Comparison of ENCODE assay signal across 2 cellular contexts in the genomic region with DNA sequence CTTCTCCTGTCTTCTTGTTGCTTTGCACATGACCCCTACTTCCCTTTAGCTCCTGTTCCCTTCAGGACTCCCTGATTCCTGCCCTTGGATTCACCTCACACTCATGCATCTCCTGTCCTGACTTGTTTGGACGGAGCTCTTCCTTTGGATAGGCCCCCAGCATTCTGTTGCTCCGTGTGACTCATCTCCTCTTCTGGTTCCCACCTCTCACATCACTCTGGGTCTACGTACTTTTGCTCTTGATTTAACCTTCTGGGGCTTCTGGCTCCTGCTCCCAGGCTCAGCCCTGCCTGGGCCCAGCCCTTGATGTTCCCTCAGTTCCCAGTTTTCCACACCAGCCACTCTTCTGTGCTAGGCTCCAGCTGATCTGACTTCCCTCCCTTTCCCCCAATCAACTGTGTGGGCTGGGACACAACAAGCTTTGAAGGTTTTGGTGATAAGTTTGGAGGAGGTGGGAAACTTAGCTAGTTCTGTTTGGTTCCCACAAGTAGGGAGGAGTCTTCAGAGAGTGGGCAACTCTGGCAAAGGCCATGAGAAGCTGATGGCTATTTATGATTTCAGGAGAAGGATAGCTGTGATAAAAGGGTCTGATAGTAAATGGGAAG.
TF ChIP-seq lines count a peak whose summit lies in the region.

No MANE protein-coding gene starts in this region.

TF ChIP-seq in SK-N-SH, 30 proteins besides CTCF, POLR2A, EP300 and RAD21 (continued from another document):
- no peak for TF ChIP-seq EZH2phosphoT487 (IDR thresholded peaks at IDR 0.05; ENCODE audit: borderline replicate concordance, low read depth)
- no peak for TF ChIP-seq RCOR1 (IDR thresholded peaks at IDR 0.05; ENCODE audit: low read length)
- no peak for TF ChIP-seq MXI1 (IDR thresholded peaks at IDR 0.05; ENCODE audit: low read depth, low read length)
- TF ChIP-seq NRF1 (IDR thresholded peaks at IDR 0.05; ENCODE audit: low read depth, low read length), result no peak
- TF ChIP-seq, protein P1, sequence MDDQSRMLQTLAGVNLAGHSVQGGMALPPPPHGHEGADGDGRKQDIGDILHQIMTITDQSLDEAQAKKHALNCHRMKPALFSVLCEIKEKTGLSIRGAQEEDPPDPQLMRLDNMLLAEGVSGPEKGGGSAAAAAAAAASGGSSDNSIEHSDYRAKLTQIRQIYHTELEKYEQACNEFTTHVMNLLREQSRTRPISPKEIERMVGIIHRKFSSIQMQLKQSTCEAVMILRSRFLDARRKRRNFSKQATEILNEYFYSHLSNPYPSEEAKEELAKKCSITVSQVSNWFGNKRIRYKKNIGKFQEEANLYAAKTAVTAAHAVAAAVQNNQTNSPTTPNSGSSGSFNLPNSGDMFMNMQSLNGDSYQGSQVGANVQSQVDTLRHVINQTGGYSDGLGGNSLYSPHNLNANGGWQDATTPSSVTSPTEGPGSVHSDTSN (IDR thresholded peaks at IDR 0.05), result no peak
- TF ChIP-seq, protein P2, sequence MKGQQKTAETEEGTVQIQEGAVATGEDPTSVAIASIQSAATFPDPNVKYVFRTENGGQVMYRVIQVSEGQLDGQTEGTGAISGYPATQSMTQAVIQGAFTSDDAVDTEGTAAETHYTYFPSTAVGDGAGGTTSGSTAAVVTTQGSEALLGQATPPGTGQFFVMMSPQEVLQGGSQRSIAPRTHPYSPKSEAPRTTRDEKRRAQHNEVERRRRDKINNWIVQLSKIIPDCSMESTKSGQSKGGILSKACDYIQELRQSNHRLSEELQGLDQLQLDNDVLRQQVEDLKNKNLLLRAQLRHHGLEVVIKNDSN (IDR thresholded peaks at IDR 0.05; ENCODE audit: borderline replicate concordance, low read depth), result no peak
- TF ChIP-seq GABPA (IDR thresholded peaks at IDR 0.05; ENCODE audit: low read depth), result no peak
- TF ChIP-seq FOXM1 (IDR thresholded peaks at IDR 0.05; ENCODE audit: low read depth), result no peak
- no peak for TF ChIP-seq TEAD4 (IDR thresholded peaks at IDR 0.05; ENCODE audit: borderline replicate concordance, insufficient read depth)
- no peak for TF ChIP-seq RXRA (IDR thresholded peaks at IDR 0.05; ENCODE audit: borderline replicate concordance, low read depth)
- no peak for TF ChIP-seq JUND (IDR thresholded peaks at IDR 0.05)
- no peak for TF ChIP-seq SMC3 (IDR thresholded peaks at IDR 0.05; ENCODE audit: low read depth, low read length)

TF ChIP-seq in SK-N-SH treated with all-trans-retinoic acid at 6 μM for 48 hours, 23 proteins besides CTCF, POLR2A, EP300 and RAD21 (continued from another document):
- TF ChIP-seq, protein P3, sequence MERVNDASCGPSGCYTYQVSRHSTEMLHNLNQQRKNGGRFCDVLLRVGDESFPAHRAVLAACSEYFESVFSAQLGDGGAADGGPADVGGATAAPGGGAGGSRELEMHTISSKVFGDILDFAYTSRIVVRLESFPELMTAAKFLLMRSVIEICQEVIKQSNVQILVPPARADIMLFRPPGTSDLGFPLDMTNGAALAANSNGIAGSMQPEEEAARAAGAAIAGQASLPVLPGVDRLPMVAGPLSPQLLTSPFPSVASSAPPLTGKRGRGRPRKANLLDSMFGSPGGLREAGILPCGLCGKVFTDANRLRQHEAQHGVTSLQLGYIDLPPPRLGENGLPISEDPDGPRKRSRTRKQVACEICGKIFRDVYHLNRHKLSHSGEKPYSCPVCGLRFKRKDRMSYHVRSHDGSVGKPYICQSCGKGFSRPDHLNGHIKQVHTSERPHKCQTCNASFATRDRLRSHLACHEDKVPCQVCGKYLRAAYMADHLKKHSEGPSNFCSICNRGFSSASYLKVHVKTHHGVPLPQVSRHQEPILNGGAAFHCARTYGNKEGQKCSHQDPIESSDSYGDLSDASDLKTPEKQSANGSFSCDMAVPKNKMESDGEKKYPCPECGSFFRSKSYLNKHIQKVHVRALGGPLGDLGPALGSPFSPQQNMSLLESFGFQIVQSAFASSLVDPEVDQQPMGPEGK (CRISPR knock-in tag; IDR thresholded peaks at IDR 0.05; ENCODE audit: borderline replicate concordance), result no peak
- TF ChIP-seq ZNF70 (CRISPR knock-in tag; IDR thresholded peaks at IDR 0.05) (no peak), ARNTL (CRISPR knock-in tag; IDR thresholded peaks at IDR 0.05; ENCODE audit: borderline replicate concordance, low read depth) (no peak), ZFP30 (CRISPR knock-in tag; IDR thresholded peaks at IDR 0.05) (no peak), GLIS3 (CRISPR knock-in tag; IDR thresholded peaks at IDR 0.05) (no peak), ZC3H10 (CRISPR knock-in tag; IDR thresholded peaks at IDR 0.05) (no peak)
- TF ChIP-seq, protein P4, sequence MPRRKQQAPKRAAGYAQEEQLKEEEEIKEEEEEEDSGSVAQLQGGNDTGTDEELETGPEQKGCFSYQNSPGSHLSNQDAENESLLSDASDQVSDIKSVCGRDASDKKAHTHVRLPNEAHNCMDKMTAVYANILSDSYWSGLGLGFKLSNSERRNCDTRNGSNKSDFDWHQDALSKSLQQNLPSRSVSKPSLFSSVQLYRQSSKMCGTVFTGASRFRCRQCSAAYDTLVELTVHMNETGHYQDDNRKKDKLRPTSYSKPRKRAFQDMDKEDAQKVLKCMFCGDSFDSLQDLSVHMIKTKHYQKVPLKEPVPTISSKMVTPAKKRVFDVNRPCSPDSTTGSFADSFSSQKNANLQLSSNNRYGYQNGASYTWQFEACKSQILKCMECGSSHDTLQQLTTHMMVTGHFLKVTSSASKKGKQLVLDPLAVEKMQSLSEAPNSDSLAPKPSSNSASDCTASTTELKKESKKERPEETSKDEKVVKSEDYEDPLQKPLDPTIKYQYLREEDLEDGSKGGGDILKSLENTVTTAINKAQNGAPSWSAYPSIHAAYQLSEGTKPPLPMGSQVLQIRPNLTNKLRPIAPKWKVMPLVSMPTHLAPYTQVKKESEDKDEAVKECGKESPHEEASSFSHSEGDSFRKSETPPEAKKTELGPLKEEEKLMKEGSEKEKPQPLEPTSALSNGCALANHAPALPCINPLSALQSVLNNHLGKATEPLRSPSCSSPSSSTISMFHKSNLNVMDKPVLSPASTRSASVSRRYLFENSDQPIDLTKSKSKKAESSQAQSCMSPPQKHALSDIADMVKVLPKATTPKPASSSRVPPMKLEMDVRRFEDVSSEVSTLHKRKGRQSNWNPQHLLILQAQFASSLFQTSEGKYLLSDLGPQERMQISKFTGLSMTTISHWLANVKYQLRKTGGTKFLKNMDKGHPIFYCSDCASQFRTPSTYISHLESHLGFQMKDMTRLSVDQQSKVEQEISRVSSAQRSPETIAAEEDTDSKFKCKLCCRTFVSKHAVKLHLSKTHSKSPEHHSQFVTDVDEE (CRISPR knock-in tag; IDR thresholded peaks at IDR 0.05), result no peak
TF ChIP-seq in SK-N-SH treated with all-trans-retinoic acid at 6 μM for 48 hours: peak in this region for 0.
